Comparison of ENCODE assay signal across 13 cellular contexts in genomic region chr14:99576304-99576703, GRCh38. TPM values are rescaled to one million over a fixed set of nuclear protein-coding genes. Genes with fewer than 3 reads are reported as not detected.
DNase-seq lines count a peak whose midpoint lies in the region; ATAC-seq and TF ChIP-seq lines count a peak whose summit lies in the region.
"Had no signal": no experiment of that assay in that cellular context is flagged by ENCODE, and none has a peak within 500 bp of the region (broad histone marks: within the 10 kb centered on the region; RNA-seq: fewer than 3 reads in every experiment).

No MANE protein-coding gene starts in this region.

- peak overlapping the region; percentile 15 for H3K9ac ChIP-seq in muscle layer of colon (ENCODE audit: low read length)

- H3K4me1 ChIP-seq in cardiac muscle cell (ENCODE audit: low read depth) (peaks cover 81% of the 10 kb centered on the region), muscle layer of colon (ENCODE audit: insufficient read depth, low read length) (peaks cover 97% of the 10 kb centered on the region), urinary bladder (ENCODE audit: insufficient read depth) (no peaks in the 10 kb centered on the region)

- DNase-seq in cardiac muscle cell (ENCODE audit: low read depth in 1 of 2, low spot score in 1 of 2) (peak in 1 of 2 donors; percentile 36), Right ventricle myocardium superior (no peak), epithelial cell of esophagus (ENCODE audit: low read depth) (peak; percentile 38), glutamatergic neuron (no peak), NCI-H2171 (lab: John Stamatoyannopoulos, UW) (no peak), GF-D8 (lab: John Stamatoyannopoulos, UW) (no peak)
- DNase-seq: NCI-H2029 treated with DMSO at 0.1 percent for 48 hours; stimulated activated CD4-positive, alpha-beta T cell treated with anti-CD3 and anti-CD28 coated beads, Interleukin-12 subunit alpha, Interleukin-12 subunit beta, amount 100 ng/mL, for 4 hours; tibial artery had no signal

- TF ChIP-seq CTCF in cardiac muscle cell (IDR thresholded peaks at IDR 0.05; ENCODE audit: low read depth, low read length) (no peak), epithelial cell of esophagus (IDR thresholded peaks at IDR 0.05; ENCODE audit: insufficient read depth, low read depth, low read length, missing control alignments) (no peak), glutamatergic neuron (IDR thresholded peaks at IDR 0.05; ENCODE audit: partially characterized antibody, unreplicated experiment) (no peak)

- no peaks in the 10 kb centered on the region for H3K27me3 ChIP-seq in cardiac muscle cell
- H3K27me3 ChIP-seq in muscle layer of colon (ENCODE audit: control insufficient read depth in 1 of 2, insufficient read depth in 2 of 2, low read length in 2 of 2) = no peaks in the 10 kb centered on the region
- H3K27me3 ChIP-seq: tibial artery had no signal

- intact Hi-C loops in Right ventricle myocardium superior (cut with DNase I) = no loop called here

- no peak overlapping the region for H3K4me3 Mint-ChIP-seq in glutamatergic neuron (ENCODE audit: unreplicated experiment)
- H3K4me3 Mint-ChIP-seq: dendritic cell treated with granulocyte-macrophage colony-stimulating factor and Interleukin-4, amounts not matched to agents 40 ng/mL and 50 ng/mL, for 4 days had no signal

- peaks cover 31% of the 10 kb centered on the region for H3K27me3 Mint-ChIP-seq in glutamatergic neuron (ENCODE audit: unreplicated experiment)
- H3K27me3 Mint-ChIP-seq: dendritic cell treated with granulocyte-macrophage colony-stimulating factor and Interleukin-4, amounts not matched to agents 40 ng/mL and 50 ng/mL, for 4 days had no signal

- peaks cover 42% of the 10 kb centered on the region for H3K4me1 Mint-ChIP-seq in glutamatergic neuron (ENCODE audit: low read depth, unreplicated experiment)

- no peak for ATAC-seq in Right ventricle myocardium superior (ENCODE audit: poor library complexity)

- H3K27ac Mint-ChIP-seq in glutamatergic neuron (ENCODE audit: unreplicated experiment) = no peak overlapping the region
- H3K27ac Mint-ChIP-seq: dendritic cell treated with granulocyte-macrophage colony-stimulating factor and Interleukin-4, amounts not matched to agents 40 ng/mL and 50 ng/mL, for 4 days had no signal

- H3K36me3 ChIP-seq in cardiac muscle cell = no peaks in the 10 kb centered on the region
- H3K36me3 ChIP-seq in muscle layer of colon (ENCODE audit: insufficient read depth, low read length) = no peaks in the 10 kb centered on the region
- H3K36me3 ChIP-seq in urinary bladder (ENCODE audit: insufficient read depth) = no peaks in the 10 kb centered on the region
- H3K36me3 ChIP-seq: tibial artery had no signal

- no peak overlapping the region for H3K4me3 ChIP-seq in cardiac muscle cell
- no peak overlapping the region for H3K4me3 ChIP-seq in epithelial cell of esophagus (ENCODE audit: low read length)
- H3K4me3 ChIP-seq in muscle layer of colon (ENCODE audit: low read depth in 1 of 2, low read length in 2 of 2) = peak overlapping the region in 1 of 2 donors; percentile 16
- no peak overlapping the region for H3K4me3 ChIP-seq in urinary bladder (ENCODE audit: low read depth, low read length)
- H3K4me3 ChIP-seq: GM12878, tibial artery had no signal

- H3K27ac ChIP-seq in cardiac muscle cell (peak overlapping the region; percentile 98), muscle layer of colon (ENCODE audit: low read depth, low read length) (peak overlapping the region; percentile 95), urinary bladder (ENCODE audit: low read depth) (peak overlapping the region; percentile 70)

- peaks cover 4% of the 10 kb centered on the region for H3K36me3 Mint-ChIP-seq in glutamatergic neuron (ENCODE audit: unreplicated experiment)

- H3K9me3 ChIP-seq in cardiac muscle cell (ENCODE audit: low read depth) (no peaks in the 10 kb centered on the region), muscle layer of colon (ENCODE audit: low read length) (no peaks in the 10 kb centered on the region)
- H3K9me3 ChIP-seq: tibial artery had no signal

- peaks cover 23% of the 10 kb centered on the region for H3K9me3 Mint-ChIP-seq in glutamatergic neuron (ENCODE audit: unreplicated experiment)
- H3K9me3 Mint-ChIP-seq: dendritic cell treated with granulocyte-macrophage colony-stimulating factor and Interleukin-4, amounts not matched to agents 40 ng/mL and 50 ng/mL, for 4 days had no signal

- WGBS in urinary bladder = 56% methylated on average over 5 of the region's 5 CpGs

RNA-seq across cellular contexts. Expression of gene CCDC85C, which starts 27.7 kb away (rescaled TPM):
- total RNA-seq in cardiac muscle cell = 45.7 and 46.5 TPM in 2 replicates
- polyA plus RNA-seq in cardiac muscle cell = 38.2 and 39.6 TPM in 2 replicates
- total RNA-seq in Right ventricle myocardium superior = 46.6 TPM
- total RNA-seq in urinary bladder = 5.8 TPM
- polyA plus RNA-seq in urinary bladder = 36.0 TPM
- total RNA-seq in glutamatergic neuron (ENCODE audit: unreplicated experiment) = 32.3 TPM
